Comparison of ENCODE assay signal across 19 cellular contexts in genomic region chr12:116402163-116402939, GRCh38.
"Had no signal": no experiment of that assay in that cellular context is flagged by ENCODE, and none has a peak within 500 bp of the region (broad histone marks: within the 10 kb centered on the region; RNA-seq: fewer than 3 reads in every experiment).

No MANE protein-coding gene starts in this region.

- H3K4me3 Mint-ChIP-seq: activated naive CD8-positive, alpha-beta T cell; activated T-helper 17 cell treated with anti-CD3 and anti-CD28 coated beads, Interleukin-2, amount 50 U/mL, for 72 hours; endodermal cell; natural killer cell; stimulated activated naive CD8-positive, alpha-beta T cell treated with anti-CD3 and anti-CD28 coated beads, Interleukin-15, Interleukin-2, amounts not matched to agents 100 ng/mL and 50 ng/mL, for 24 hours; WTC11 had no signal

- DNase-seq: activated T-cell treated with anti-CD3 and anti-CD28 coated beads, Interleukin-2, amount 50 U/mL, for 1 hour; adrenal gland; cerebellar nuclear complex; cortex of kidney; endodermal cell; left ventricle myocardium inferior; midbrain; natural killer cell; psoas muscle; right cardiac atrium; stimulated activated CD4-positive, alpha-beta T cell treated with anti-CD3 and anti-CD28 coated beads, Interleukin-4, amount 100 ng/mL, for 24 hours; substantia nigra; T-helper 9 cell; tibial artery had no signal

- H3K27ac ChIP-seq: adrenal gland, epithelial cell of prostate, left ventricle myocardium inferior, psoas muscle, tibial artery had no signal

- H3K27me3 ChIP-seq: adrenal gland, tibial artery had no signal

- H3K4me1 Mint-ChIP-seq: activated T-helper 17 cell treated with anti-CD3 and anti-CD28 coated beads, Interleukin-2, amount 50 U/mL, for 72 hours; endodermal cell; natural killer cell had no signal

- H3K36me3 ChIP-seq: adrenal gland, left ventricle myocardium inferior, tibial artery had no signal

- ATAC-seq: activated T-helper 17 cell treated with anti-CD3 and anti-CD28 coated beads, Interleukin-2, amount 50 U/mL, for 72 hours; natural killer cell; psoas muscle; right cardiac atrium; WTC11 had no signal

- H3K9me3 ChIP-seq: psoas muscle had no signal

- H3K27me3 Mint-ChIP-seq: activated naive CD8-positive, alpha-beta T cell; activated T-helper 17 cell treated with anti-CD3 and anti-CD28 coated beads, Interleukin-2, amount 50 U/mL, for 72 hours; stimulated activated naive CD8-positive, alpha-beta T cell treated with anti-CD3 and anti-CD28 coated beads, Interleukin-15, Interleukin-2, amounts not matched to agents 100 ng/mL and 50 ng/mL, for 24 hours had no signal

- H3K27ac Mint-ChIP-seq: activated naive CD8-positive, alpha-beta T cell; activated T-helper 17 cell treated with anti-CD3 and anti-CD28 coated beads, Interleukin-2, amount 50 U/mL, for 72 hours; endodermal cell; natural killer cell; stimulated activated naive CD8-positive, alpha-beta T cell treated with anti-CD3 and anti-CD28 coated beads, Interleukin-15, Interleukin-2, amounts not matched to agents 100 ng/mL and 50 ng/mL, for 24 hours; WTC11 had no signal

- H3K36me3 Mint-ChIP-seq: natural killer cell, WTC11 had no signal

- H3K4me3 ChIP-seq: adrenal gland, left ventricle myocardium inferior, psoas muscle, tibial artery had no signal
